Comparison of ENCODE assay signal across 1 cellular context in genomic region chr19:46951236-46951986, GRCh38.
TF ChIP-seq lines count a peak whose summit lies in the region.

No MANE protein-coding gene starts in this region.

TF ChIP-seq in HepG2, 621 proteins besides CTCF, POLR2A, EP300 and RAD21 (continued from another document and continues in another):
- TF ChIP-seq ZMAT5 (CRISPR knock-in tag; IDR thresholded peaks at IDR 0.05; ENCODE audit: borderline replicate concordance, low read depth) (no peak), ZNF30 (CRISPR knock-in tag; IDR thresholded peaks at IDR 0.05) (no peak), MYPOP (CRISPR knock-in tag; IDR thresholded peaks at IDR 0.05) (no peak), JUNB (CRISPR knock-in tag; IDR thresholded peaks at IDR 0.05; ENCODE audit: borderline replicate concordance) (no peak), NCOA1 (CRISPR knock-in tag; IDR thresholded peaks at IDR 0.05) (no peak), SALL1 (CRISPR knock-in tag; IDR thresholded peaks at IDR 0.05) (no peak), ZNF235 (CRISPR knock-in tag; IDR thresholded peaks at IDR 0.05; ENCODE audit: borderline replicate concordance) (no peak), TOE1 (CRISPR knock-in tag; IDR thresholded peaks at IDR 0.05) (no peak), ZNF512B (CRISPR knock-in tag; IDR thresholded peaks at IDR 0.05; ENCODE audit: borderline replicate concordance) (no peak), ZNF431 (CRISPR knock-in tag; IDR thresholded peaks at IDR 0.05; ENCODE audit: borderline replicate concordance, low read depth) (no peak), ZNF556 (CRISPR knock-in tag; IDR thresholded peaks at IDR 0.05; ENCODE audit: borderline replicate concordance) (no peak), MAF1 (CRISPR knock-in tag; IDR thresholded peaks at IDR 0.05; ENCODE audit: borderline replicate concordance) (no peak), KDM5B (CRISPR knock-in tag; IDR thresholded peaks at IDR 0.05; ENCODE audit: borderline replicate concordance) (no peak), ZNF567 (CRISPR knock-in tag; IDR thresholded peaks at IDR 0.05; ENCODE audit: borderline replicate concordance) (no peak), ZBTB20 (CRISPR knock-in tag; IDR thresholded peaks at IDR 0.05; ENCODE audit: borderline replicate concordance, low read depth) (0 out of 2 replicates have a peak, but pooled peaks have one; percentile 47), ARNT (IDR thresholded peaks at IDR 0.05) (no peak), ZBTB21 (CRISPR knock-in tag; IDR thresholded peaks at IDR 0.05) (no peak), MAX (IDR thresholded peaks at IDR 0.05) (0 out of 2 replicates have a peak, but pooled peaks have one; percentile 43), TRIM24 (CRISPR knock-in tag; IDR thresholded peaks at IDR 0.05) (0 out of 2 replicates have a peak, but pooled peaks have one; percentile 12), ZNF292 (CRISPR knock-in tag; IDR thresholded peaks at IDR 0.05; ENCODE audit: borderline replicate concordance, low read depth) (no peak), ZNF18 (CRISPR knock-in tag; IDR thresholded peaks at IDR 0.05; ENCODE audit: insufficient replicate concordance) (no peak), BCL6 (CRISPR knock-in tag; IDR thresholded peaks at IDR 0.05) (no peak), FOXP1 (IDR thresholded peaks at IDR 0.05) (no peak), FOXP1 (CRISPR knock-in tag; IDR thresholded peaks at IDR 0.05) (no peak), ELF1 (CRISPR knock-in tag; IDR thresholded peaks at IDR 0.05) (no peak), ZBTB14 (CRISPR knock-in tag; IDR thresholded peaks at IDR 0.05) (no peak), ZBTB46 (CRISPR knock-in tag; IDR thresholded peaks at IDR 0.05; ENCODE audit: borderline replicate concordance) (no peak), USF2 (IDR thresholded peaks at IDR 0.05; ENCODE audit: low read depth, low read length) (peak; percentile 65), USF2 (CRISPR knock-in tag; IDR thresholded peaks at IDR 0.05; ENCODE audit: borderline replicate concordance) (peak; percentile 83; the same call in 1 of the 2 replicates), TSC22D2 (CRISPR knock-in tag; IDR thresholded peaks at IDR 0.05; ENCODE audit: borderline replicate concordance) (no peak), CBX1 (IDR thresholded peaks at IDR 0.05; ENCODE audit: low read depth) (no peak), ZNF318 (CRISPR knock-in tag; IDR thresholded peaks at IDR 0.05) (no peak), HBP1 (CRISPR knock-in tag; IDR thresholded peaks at IDR 0.05; ENCODE audit: low read depth) (no peak), TEAD3 (CRISPR knock-in tag; optimal IDR thresholded peaks at IDR 0.05; ENCODE audit: borderline replicate concordance) (peak; percentile 85), KLF6 (CRISPR knock-in tag; IDR thresholded peaks at IDR 0.05) (no peak), E2F1 (CRISPR knock-in tag; IDR thresholded peaks at IDR 0.05) (no peak), KDM2A (CRISPR knock-in tag; IDR thresholded peaks at IDR 0.05; ENCODE audit: borderline replicate concordance, low read depth) (no peak)
